In genomic region chr18:24112464-24112863, GRCh38 we compare ENCODE assay signal across 15 cellular contexts.
"Had no signal": no experiment of that assay in that cellular context is flagged by ENCODE, and none has a peak within 500 bp of the region (broad histone marks: within the 10 kb centered on the region; RNA-seq: fewer than 3 reads in every experiment).

No MANE protein-coding gene starts in this region.

- H3K27ac ChIP-seq: colonic mucosa, esophagus squamous epithelium, lower lobe of right lung, parathyroid adenoma had no signal

- H3K27ac Mint-ChIP-seq: activated B cell treated with CpG ODN at 0.5 μM for 24 hours; activated CD4-positive, alpha-beta T cell treated with anti-CD3 and anti-CD28 coated beads, Interleukin-2, amount 10 ng/mL, durations not matched to agents 24 days and 14 days; activated CD8-positive, alpha-beta T cell treated with anti-CD3 and anti-CD28 coated beads, Interleukin-2, amount 10 ng/mL, durations not matched to agents 7 days and 5 days; brain; mesothelial cell of epicardium had no signal

- H3K36me3 ChIP-seq: colonic mucosa, lower lobe of right lung had no signal

- H3K4me1 Mint-ChIP-seq: mesothelial cell of epicardium had no signal

- H3K79me2 ChIP-seq: parathyroid adenoma had no signal

- ATAC-seq: activated CD8-positive, alpha-beta T cell treated with anti-CD3 and anti-CD28 coated beads, Interleukin-2, amount 10 ng/mL, durations not matched to agents 7 days and 5 days; lower lobe of right lung had no signal

- H3K9ac ChIP-seq: parathyroid adenoma had no signal

- H3K27me3 Mint-ChIP-seq: activated B cell treated with CpG ODN at 0.5 μM for 24 hours; activated CD4-positive, alpha-beta T cell treated with anti-CD3 and anti-CD28 coated beads, Interleukin-2, amount 10 ng/mL, durations not matched to agents 24 days and 14 days; activated naive CD4-positive, alpha-beta T cell treated with anti-CD3 and anti-CD28 coated beads, Interleukin-2, amount 10 ng/mL, durations not matched to agents 7 days and 5 days had no signal

- H2AFZ ChIP-seq: parathyroid adenoma had no signal

- H3K4me3 ChIP-seq: colonic mucosa, esophagus squamous epithelium, lower lobe of right lung had no signal

- H3K27me3 ChIP-seq: colonic mucosa, esophagus squamous epithelium had no signal

- H3K4me3 Mint-ChIP-seq: activated B cell treated with CpG ODN at 0.5 μM for 24 hours; activated CD4-positive, alpha-beta T cell treated with anti-CD3 and anti-CD28 coated beads, Interleukin-2, amount 10 ng/mL, durations not matched to agents 24 days and 14 days; activated CD8-positive, alpha-beta T cell treated with anti-CD3 and anti-CD28 coated beads, Interleukin-2, amount 10 ng/mL, durations not matched to agents 7 days and 5 days; activated naive CD4-positive, alpha-beta T cell treated with anti-CD3 and anti-CD28 coated beads, Interleukin-2, amount 10 ng/mL, durations not matched to agents 7 days and 5 days; brain; mesothelial cell of epicardium had no signal

- H3K9me3 Mint-ChIP-seq: activated B cell treated with CpG ODN at 0.5 μM for 24 hours; activated CD4-positive, alpha-beta T cell treated with anti-CD3 and anti-CD28 coated beads, Interleukin-2, amount 10 ng/mL, durations not matched to agents 24 days and 14 days; activated naive CD4-positive, alpha-beta T cell treated with anti-CD3 and anti-CD28 coated beads, Interleukin-2, amount 10 ng/mL, durations not matched to agents 7 days and 5 days; brain; mesothelial cell of epicardium had no signal

- DNase-seq: activated B cell treated with CpG ODN at 0.5 μM for 24 hours; activated CD4-positive, alpha-beta T cell treated with anti-CD3 and anti-CD28 coated beads, Interleukin-2, amount 10 ng/mL, durations not matched to agents 24 days and 14 days; activated CD8-positive, alpha-beta memory T cell treated with anti-CD3 and anti-CD28 coated beads, Interleukin-2, amount 50 U/mL, for 4 hours; activated CD8-positive, alpha-beta T cell treated with anti-CD3 and anti-CD28 coated beads, Interleukin-2, amount 10 ng/mL, durations not matched to agents 7 days and 5 days; activated naive CD4-positive, alpha-beta T cell treated with anti-CD3 and anti-CD28 coated beads, Interleukin-2, amount 10 ng/mL, durations not matched to agents 7 days and 5 days; amygdala; central memory CD4-positive, alpha-beta T cell; colonic mucosa; esophagus squamous epithelium; lower lobe of right lung; stimulated activated CD4-positive, alpha-beta T cell treated with anti-CD3 and anti-CD28 coated beads, Interleukin-12 subunit alpha, Interleukin-12 subunit beta, amount 100 ng/mL, for 4 hours; stimulated activated CD4-positive, alpha-beta T cell treated with anti-CD3 and anti-CD28 coated beads, Interleukin-2, amount 100 ng/mL, for 24 hours had no signal

- H3K4me1 ChIP-seq: colonic mucosa, lower lobe of right lung, parathyroid adenoma had no signal

- H3K9me3 ChIP-seq: colonic mucosa, esophagus squamous epithelium, lower lobe of right lung had no signal
